ENCODE assay signal across 17 cellular contexts in genomic region chr11:110261195-110262140, GRCh38.
"Had no signal": no experiment of that assay in that cellular context is flagged by ENCODE, and none has a peak within 500 bp of the region (broad histone marks: within the 10 kb centered on the region; RNA-seq: fewer than 3 reads in every experiment).

No MANE protein-coding gene starts in this region.

- H3K4me1 Mint-ChIP-seq: immature natural killer cell had no signal

- H3K27me3 Mint-ChIP-seq: activated naive CD8-positive, alpha-beta T cell; effector memory CD8-positive, alpha-beta T cell; naive B cell had no signal

- H3K27ac ChIP-seq: lower lobe of right lung, tibial artery, uterus had no signal

- H3K27me3 ChIP-seq: tibial artery, uterus had no signal

- DNase-seq: activated CD4-positive, alpha-beta T cell treated with anti-CD3 and anti-CD28 coated beads for 1 hour; activated CD4-positive, alpha-beta T cell treated with anti-CD3 and anti-CD28 coated beads, Interleukin-2, amount 50 U/mL, for 48 hours; anterior cingulate cortex; cortex of kidney; effector memory CD8-positive, alpha-beta T cell; foreskin fibroblast; glutamatergic neuron; immature natural killer cell; left cardiac atrium; lower lobe of right lung; naive B cell; posterior cingulate gyrus; right cardiac atrium; small intestine; tibial artery; uterus had no signal

- H3K27ac Mint-ChIP-seq: activated naive CD8-positive, alpha-beta T cell; effector memory CD8-positive, alpha-beta T cell; naive B cell had no signal

- H3K9me3 ChIP-seq: lower lobe of right lung, tibial artery, uterus had no signal

- H3K4me1 ChIP-seq: lower lobe of right lung, tibial artery, uterus had no signal

- ATAC-seq: effector memory CD8-positive, alpha-beta T cell; left cardiac atrium; lower lobe of right lung; right cardiac atrium had no signal

- H3K36me3 ChIP-seq: uterus had no signal

- H3K4me3 Mint-ChIP-seq: activated naive CD8-positive, alpha-beta T cell; effector memory CD8-positive, alpha-beta T cell; immature natural killer cell; naive B cell had no signal

- H3K4me3 ChIP-seq: lower lobe of right lung, tibial artery, uterus had no signal

- H3K9me3 Mint-ChIP-seq: effector memory CD8-positive, alpha-beta T cell; immature natural killer cell; naive B cell had no signal
